8 cellular contexts compared by ENCODE assay signal in genomic region chr19:18379803-18380747, GRCh38. TPM values are rescaled to one million over a fixed set of nuclear protein-coding genes. Genes with fewer than 3 reads are reported as not detected.
DNase-seq lines count a peak whose midpoint lies in the region; ATAC-seq and TF ChIP-seq lines count a peak whose summit lies in the region.

No MANE protein-coding gene starts in this region.

- no peaks in the 10 kb centered on the region for H4K20me1 ChIP-seq in PC-9 (ENCODE audit: insufficient read depth)

- no peak overlapping the region for H3K4me3 Mint-ChIP-seq in progenitor cell of endocrine pancreas (ENCODE audit: low read depth)
- no peak overlapping the region for H3K4me3 Mint-ChIP-seq in activated T-helper 2 cell treated with anti-CD3 and anti-CD28 coated beads, Interferon-gamma antibody, Interleukin-2, Interleukin-4, amounts not matched to agents 10 μg/mL and 5 μg/mL and 100 μg/mL, durations not matched to agents 14 hours and 24 hours and 36 hours (ENCODE audit: low read depth)

- H3K9me3 Mint-ChIP-seq in progenitor cell of endocrine pancreas (ENCODE audit: low read depth) = no peaks in the 10 kb centered on the region
- H3K9me3 Mint-ChIP-seq in activated T-helper 2 cell treated with anti-CD3 and anti-CD28 coated beads, Interferon-gamma antibody, Interleukin-2, Interleukin-4, amounts not matched to agents 10 μg/mL and 5 μg/mL and 100 μg/mL, durations not matched to agents 14 hours and 24 hours and 36 hours = no peaks in the 10 kb centered on the region

- CTCF ChIA-PET in PC-9 (lab: Charles Lee) = interaction anchor here (0.5 to 0.9 kb wide), 2 partner anchors 39 to 100 kb away, joined by 4 to 8 read pairs; partner anchors contain the start of gene SSBP4

- TF ChIP-seq CTCF in PC-9 (conservative IDR thresholded peaks at IDR 0.05) = no peak
- TF ChIP-seq CTCF in progenitor cell of endocrine pancreas (IDR thresholded peaks at IDR 0.05; ENCODE audit: unreplicated experiment) = no peak
- no peak for TF ChIP-seq CTCF in GM10266 (IDR thresholded peaks at IDR 0.05; ENCODE audit: control insufficient read depth, insufficient read depth, low read depth, missing control alignments)

- ATAC-seq in GM18907 (IDR thresholded peaks at IDR 0.05; ENCODE audit: unreplicated experiment) = no peak
- no peak for ATAC-seq in HG02852 (IDR thresholded peaks at IDR 0.05; ENCODE audit: unreplicated experiment)

- H3F3A ChIP-seq in PC-9 (ENCODE audit: insufficient read depth, low read depth) = peaks cover 59% of the 10 kb centered on the region

- no peak overlapping the region for H3K4me3 ChIP-seq in PC-9

- no peak overlapping the region for H2AFZ ChIP-seq in PC-9

- peak overlapping the region; percentile 93 for H3K27ac Mint-ChIP-seq in progenitor cell of endocrine pancreas
- H3K27ac Mint-ChIP-seq in activated T-helper 2 cell treated with anti-CD3 and anti-CD28 coated beads, Interferon-gamma antibody, Interleukin-2, Interleukin-4, amounts not matched to agents 10 μg/mL and 5 μg/mL and 100 μg/mL, durations not matched to agents 14 hours and 24 hours and 36 hours = no peak overlapping the region

- H3K4me1 Mint-ChIP-seq in progenitor cell of endocrine pancreas (ENCODE audit: low read depth) = peaks cover 26% of the 10 kb centered on the region
- peaks cover 2% of the 10 kb centered on the region for H3K4me1 Mint-ChIP-seq in activated T-helper 2 cell treated with anti-CD3 and anti-CD28 coated beads, Interferon-gamma antibody, Interleukin-2, Interleukin-4, amounts not matched to agents 10 μg/mL and 5 μg/mL and 100 μg/mL, durations not matched to agents 14 hours and 24 hours and 36 hours (ENCODE audit: low read depth)

- H3K36me3 Mint-ChIP-seq in progenitor cell of endocrine pancreas (ENCODE audit: insufficient read depth) = peaks cover 2% of the 10 kb centered on the region
- H3K36me3 Mint-ChIP-seq in activated T-helper 2 cell treated with anti-CD3 and anti-CD28 coated beads, Interferon-gamma antibody, Interleukin-2, Interleukin-4, amounts not matched to agents 10 μg/mL and 5 μg/mL and 100 μg/mL, durations not matched to agents 14 hours and 24 hours and 36 hours (ENCODE audit: low read depth) = no peaks in the 10 kb centered on the region

- no peaks in the 10 kb centered on the region for H3K9me3 ChIP-seq in PC-9 (ENCODE audit: insufficient read depth, low read depth)

- peak overlapping the region; percentile 65 for H3K4me2 ChIP-seq in PC-9

- BruUV-seq in PC-9 (replicated peaks; lab: Mats Ljungman, UMichigan) = TSS peak; percentile 69

- intact Hi-C loops in PC-9 (cut with micrococcal nuclease; ENCODE audit: unreplicated experiment) = loop anchor here (2.0 kb wide), 1 partner anchor 15 kb away; no protein-coding TSS in a partner anchor
- intact Hi-C loops in activated T-helper 2 cell treated with anti-CD3 and anti-CD28 coated beads, Interferon-gamma antibody, Interleukin-2, Interleukin-4, amounts not matched to agents 10 μg/mL and 5 μg/mL and 100 μg/mL, durations not matched to agents 14 hours and 24 hours and 36 hours (cut with micrococcal nuclease) = no loop called here

- no peaks in the 10 kb centered on the region for H3K36me3 ChIP-seq in PC-9 (ENCODE audit: low read depth)

- DNase-seq in ELF-1 (ENCODE audit: low read depth, low spot score) (peak; percentile 75), PC-9 (peak; percentile 90 to 100), fibroblast of peridontal ligament (ENCODE audit: extremely low read depth) (peak; percentile 85), progenitor cell of endocrine pancreas (ENCODE audit: low spot score, unreplicated experiment) (peak; percentile 23), GM10266 (ENCODE audit: extremely low spot score) (no peak)
- DNase-seq in activated T-helper 2 cell treated with anti-CD3 and anti-CD28 coated beads, Interferon-gamma antibody, Interleukin-2, Interleukin-4, amounts not matched to agents 10 μg/mL and 5 μg/mL and 100 μg/mL, durations not matched to agents 14 hours and 24 hours and 36 hours (ENCODE audit: low spot score) = no peak

- H3K79me2 ChIP-seq in PC-9 (ENCODE audit: low read depth) = no peaks in the 10 kb centered on the region

- H3K4me1 ChIP-seq in PC-9 (replicated peaks; ENCODE audit: insufficient read depth) = peaks cover 61% of the 10 kb centered on the region

- POLR2A ChIA-PET in PC-9 (lab: Charles Lee; ENCODE audit: unreplicated experiment) = interaction anchor here (0.6 to 0.8 kb wide), 5 partner anchors 12 to 101 kb away, joined by 3 to 7 read pairs (median 4); no protein-coding TSS in a partner anchor

- peak overlapping the region; percentile 98 for H3K27ac ChIP-seq in PC-9

- no peaks in the 10 kb centered on the region for H3K9me2 ChIP-seq in PC-9 (ENCODE audit: insufficient read depth)

- H3K27me3 Mint-ChIP-seq in progenitor cell of endocrine pancreas = no peaks in the 10 kb centered on the region
- H3K27me3 Mint-ChIP-seq in activated T-helper 2 cell treated with anti-CD3 and anti-CD28 coated beads, Interferon-gamma antibody, Interleukin-2, Interleukin-4, amounts not matched to agents 10 μg/mL and 5 μg/mL and 100 μg/mL, durations not matched to agents 14 hours and 24 hours and 36 hours (ENCODE audit: low read depth) = peaks cover 5% of the 10 kb centered on the region

- no peaks in the 10 kb centered on the region for H3K27me3 ChIP-seq in PC-9 (ENCODE audit: insufficient read depth, low read depth)

RNA-seq across cellular contexts. Expression of gene GDF15, which starts 5.9 kb away (rescaled TPM):
- total RNA-seq in PC-9 (2021) (15.1 and 17.2 TPM in 2 replicates), progenitor cell of endocrine pancreas (10.5 and 14.4 TPM in 2 replicates)
- total RNA-seq in activated T-helper 2 cell treated with anti-CD3 and anti-CD28 coated beads, Interferon-gamma antibody, Interleukin-2, Interleukin-4, amounts not matched to agents 10 μg/mL and 5 μg/mL and 100 μg/mL, durations not matched to agents 14 hours and 24 hours and 36 hours = not detected in 2 replicates

RNA-seq across cellular contexts. Expression of gene LRRC25, which starts 17.3 kb away (rescaled TPM):
- not detected in 2 replicates for total RNA-seq in PC-9 (2021)
- total RNA-seq in progenitor cell of endocrine pancreas = not detected in 2 replicates
- total RNA-seq in activated T-helper 2 cell treated with anti-CD3 and anti-CD28 coated beads, Interferon-gamma antibody, Interleukin-2, Interleukin-4, amounts not matched to agents 10 μg/mL and 5 μg/mL and 100 μg/mL, durations not matched to agents 14 hours and 24 hours and 36 hours = not detected in 2 replicates

RNA-seq across cellular contexts. Expression of gene SSBP4, which starts 39.1 kb away (rescaled TPM):
- total RNA-seq in PC-9 (2021) (56.6 and 65.2 TPM in 2 replicates), progenitor cell of endocrine pancreas (57.7 and 61.8 TPM in 2 replicates)
- total RNA-seq in activated T-helper 2 cell treated with anti-CD3 and anti-CD28 coated beads, Interferon-gamma antibody, Interleukin-2, Interleukin-4, amounts not matched to agents 10 μg/mL and 5 μg/mL and 100 μg/mL, durations not matched to agents 14 hours and 24 hours and 36 hours = 133 and 146 TPM in 2 replicates

RNA-seq across cellular contexts. Expression of gene PGPEP1, which starts 39.7 kb away (rescaled TPM):
- total RNA-seq in PC-9 (2021) (42.0 and 53.6 TPM in 2 replicates), progenitor cell of endocrine pancreas (43.5 and 51.3 TPM in 2 replicates)
- total RNA-seq in activated T-helper 2 cell treated with anti-CD3 and anti-CD28 coated beads, Interferon-gamma antibody, Interleukin-2, Interleukin-4, amounts not matched to agents 10 μg/mL and 5 μg/mL and 100 μg/mL, durations not matched to agents 14 hours and 24 hours and 36 hours = 24.9 and 29.4 TPM in 2 replicates

RNA-seq across cellular contexts. Expression of gene LSM4, which starts 57.2 kb away (rescaled TPM):
- total RNA-seq in PC-9 (2021) (291 and 323 TPM in 2 replicates), progenitor cell of endocrine pancreas (150 and 154 TPM in 2 replicates)
- total RNA-seq in activated T-helper 2 cell treated with anti-CD3 and anti-CD28 coated beads, Interferon-gamma antibody, Interleukin-2, Interleukin-4, amounts not matched to agents 10 μg/mL and 5 μg/mL and 100 μg/mL, durations not matched to agents 14 hours and 24 hours and 36 hours = 198 and 208 TPM in 2 replicates

Comparison
In these comparisons a context has a peak if more than half of its experiments do, and no peak if none do; other contexts are left out.
1. DNase-seq: peak in ELF-1 (single experiment), PC-9 (2 of 2), fibroblast of peridontal ligament (single experiment) and progenitor cell of endocrine pancreas (single experiment); none in activated T-helper 2 cell treated with anti-CD3 and anti-CD28 coated beads, Interferon-gamma antibody, Interleukin-2, Interleukin-4, amounts not matched to agents 10 μg/mL and 5 μg/mL and 100 μg/mL, durations not matched to agents 14 hours and 24 hours and 36 hours (single experiment) and GM10266 (single experiment).